Comparison of ENCODE assay signal across 8 cellular contexts in genomic region chr2:186485576-186485870, GRCh38.
DNase-seq lines count a peak whose midpoint lies in the region; ATAC-seq and TF ChIP-seq lines count a peak whose summit lies in the region.

No MANE protein-coding gene starts in this region.

- peak; percentile 8 for DNase-seq in AG08396 (ENCODE audit: low spot score)
- DNase-seq in brain microvascular endothelial cell: no peak
- no peak for DNase-seq in kidney tubule cell (ENCODE audit: low spot score)
- DNase-seq in DMS79 (lab: John Stamatoyannopoulos, UW): no peak

- ATAC-seq in HG03159 (IDR thresholded peaks at IDR 0.05; ENCODE audit: unreplicated experiment) (peak; percentile 36), GM21390 (IDR thresholded peaks at IDR 0.05; ENCODE audit: unreplicated experiment) (no peak), HG03442 (IDR thresholded peaks at IDR 0.05; ENCODE audit: unreplicated experiment) (no peak)

- in situ Hi-C loops in brain microvascular endothelial cell (cut with HindIII; ENCODE audit: low pct_ligation_motif_present, low sequenced_read_pairs): no loop called here

- peaks cover 22 to 23% of the 10 kb centered on the region in 2 donors for H3K4me1 ChIP-seq in mucosa of rectum (ENCODE audit: control insufficient read depth in 2 of 2, insufficient read depth in 2 of 2, low read length in 2 of 2)

- no peaks in the 10 kb centered on the region for H3K9me3 ChIP-seq in mucosa of rectum (ENCODE audit: control insufficient read depth in 2 of 2, low read length in 2 of 2)

- peak overlapping the region; percentile 95 for H3K27ac ChIP-seq in brain microvascular endothelial cell
- H3K27ac ChIP-seq in mucosa of rectum (ENCODE audit: low read depth in 2 of 2, low read length in 2 of 2): peak overlapping the region; percentile 89 to 96

- H3K4me3 ChIP-seq in brain microvascular endothelial cell (ENCODE audit: low read depth, low read length): peak overlapping the region; percentile 85
- peak overlapping the region; percentile 88 to 97 for H3K4me3 ChIP-seq in mucosa of rectum (ENCODE audit: low read length in 2 of 2)

- no peak for TF ChIP-seq CTCF in brain microvascular endothelial cell (IDR thresholded peaks at IDR 0.05; ENCODE audit: low read depth, low read length, missing control alignments)

- H3K27me3 ChIP-seq in brain microvascular endothelial cell (replicated peaks) (no peaks in the 10 kb centered on the region), mucosa of rectum (ENCODE audit: control insufficient read depth in 2 of 2, insufficient read depth in 2 of 2, low read length in 2 of 2) (no peaks in the 10 kb centered on the region)

- H3K36me3 ChIP-seq in brain microvascular endothelial cell (replicated peaks) (no peaks in the 10 kb centered on the region), mucosa of rectum (ENCODE audit: control insufficient read depth in 2 of 2, insufficient read depth in 2 of 2, low read length in 2 of 2) (no peaks in the 10 kb centered on the region)

- H3K9ac ChIP-seq in mucosa of rectum (ENCODE audit: low read depth in 1 of 2, low read length in 2 of 2): peak overlapping the region; percentile 92 to 93
